Comparison of ENCODE assay signal across 1 cellular context in the genomic region with DNA sequence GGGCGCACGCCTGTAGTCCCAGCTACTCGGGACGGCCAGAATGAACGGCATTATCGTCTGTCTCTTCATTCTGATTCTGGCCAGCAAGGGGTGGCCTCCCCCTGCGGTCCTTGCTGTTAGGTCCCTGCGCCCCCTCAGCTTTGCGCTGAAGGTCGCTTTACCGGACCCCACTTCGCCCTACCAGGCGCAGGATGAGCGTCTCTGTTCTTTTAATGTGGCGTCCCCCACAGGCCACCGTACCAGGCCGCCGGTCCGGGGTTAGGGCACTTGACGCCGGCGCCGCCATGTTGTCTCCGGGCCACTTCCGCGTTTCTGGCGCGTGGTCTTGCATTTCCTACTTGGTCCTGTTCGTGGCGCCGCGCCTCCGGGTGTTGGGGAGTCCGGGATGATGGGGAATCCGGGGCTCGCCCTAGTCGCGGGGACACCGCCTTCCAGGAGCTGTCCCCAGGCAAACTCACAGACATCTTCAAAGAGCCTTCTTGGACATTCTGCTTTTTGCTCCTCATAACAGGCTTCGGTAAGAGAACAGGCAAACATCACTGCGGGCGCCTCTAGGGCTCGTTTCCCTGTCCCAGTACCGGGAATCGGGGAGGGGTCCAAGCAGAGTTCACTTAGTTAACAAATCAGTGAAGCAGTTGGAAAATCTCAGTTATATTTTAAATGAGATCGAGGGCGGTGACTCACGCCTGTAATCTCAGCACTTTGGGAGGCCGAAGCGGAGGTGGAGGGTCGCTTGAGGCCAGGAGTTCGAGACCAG.
TF ChIP-seq lines count a peak whose summit lies in the region.

No MANE protein-coding gene starts in this region.

TF ChIP-seq in HepG2, 621 proteins besides CTCF, POLR2A, EP300 and RAD21 (continued from another document and continues in another):
- TF ChIP-seq, protein P1, sequence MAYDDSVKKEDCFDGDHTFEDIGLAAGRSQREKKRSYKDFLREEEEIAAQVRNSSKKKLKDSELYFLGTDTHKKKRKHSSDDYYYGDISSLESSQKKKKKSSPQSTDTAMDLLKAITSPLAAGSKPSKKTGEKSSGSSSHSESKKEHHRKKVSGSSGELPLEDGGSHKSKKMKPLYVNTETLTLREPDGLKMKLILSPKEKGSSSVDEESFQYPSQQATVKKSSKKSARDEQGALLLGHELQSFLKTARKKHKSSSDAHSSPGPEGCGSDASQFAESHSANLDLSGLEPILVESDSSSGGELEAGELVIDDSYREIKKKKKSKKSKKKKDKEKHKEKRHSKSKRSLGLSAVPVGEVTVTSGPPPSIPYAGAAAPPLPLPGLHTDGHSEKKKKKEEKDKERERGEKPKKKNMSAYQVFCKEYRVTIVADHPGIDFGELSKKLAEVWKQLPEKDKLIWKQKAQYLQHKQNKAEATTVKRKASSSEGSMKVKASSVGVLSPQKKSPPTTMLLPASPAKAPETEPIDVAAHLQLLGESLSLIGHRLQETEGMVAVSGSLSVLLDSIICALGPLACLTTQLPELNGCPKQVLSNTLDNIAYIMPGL (CRISPR knock-in tag; IDR thresholded peaks at IDR 0.05; ENCODE audit: borderline replicate concordance in 1 of 2, low read depth in 1 of 2) = peak; percentile 92 to 95
- TF ChIP-seq NCOA5 (CRISPR knock-in tag; IDR thresholded peaks at IDR 0.05) = no peak
- TF ChIP-seq HNRNPUL1 (IDR thresholded peaks at IDR 0.05; ENCODE audit: low read depth, low read length) = no peak
- TF ChIP-seq SKI (IDR thresholded peaks at IDR 0.05; ENCODE audit: partially characterized antibody) = no peak
- TF ChIP-seq ZNF44 (CRISPR knock-in tag; IDR thresholded peaks at IDR 0.05) = no peak
- TF ChIP-seq ZSCAN30 (CRISPR knock-in tag; IDR thresholded peaks at IDR 0.05) = no peak
- TF ChIP-seq, protein P2, sequence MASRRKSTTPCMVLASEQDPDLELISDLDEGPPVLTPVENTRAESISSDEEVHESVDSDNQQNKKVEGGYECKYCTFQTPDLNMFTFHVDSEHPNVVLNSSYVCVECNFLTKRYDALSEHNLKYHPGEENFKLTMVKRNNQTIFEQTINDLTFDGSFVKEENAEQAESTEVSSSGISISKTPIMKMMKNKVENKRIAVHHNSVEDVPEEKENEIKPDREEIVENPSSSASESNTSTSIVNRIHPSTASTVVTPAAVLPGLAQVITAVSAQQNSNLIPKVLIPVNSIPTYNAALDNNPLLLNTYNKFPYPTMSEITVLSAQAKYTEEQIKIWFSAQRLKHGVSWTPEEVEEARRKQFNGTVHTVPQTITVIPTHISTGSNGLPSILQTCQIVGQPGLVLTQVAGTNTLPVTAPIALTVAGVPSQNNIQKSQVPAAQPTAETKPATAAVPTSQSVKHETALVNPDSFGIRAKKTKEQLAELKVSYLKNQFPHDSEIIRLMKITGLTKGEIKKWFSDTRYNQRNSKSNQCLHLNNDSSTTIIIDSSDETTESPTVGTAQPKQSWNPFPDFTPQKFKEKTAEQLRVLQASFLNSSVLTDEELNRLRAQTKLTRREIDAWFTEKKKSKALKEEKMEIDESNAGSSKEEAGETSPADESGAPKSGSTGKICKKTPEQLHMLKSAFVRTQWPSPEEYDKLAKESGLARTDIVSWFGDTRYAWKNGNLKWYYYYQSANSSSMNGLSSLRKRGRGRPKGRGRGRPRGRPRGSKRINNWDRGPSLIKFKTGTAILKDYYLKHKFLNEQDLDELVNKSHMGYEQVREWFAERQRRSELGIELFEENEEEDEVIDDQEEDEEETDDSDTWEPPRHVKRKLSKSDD (CRISPR knock-in tag; IDR thresholded peaks at IDR 0.05; ENCODE audit: low read depth) = peak; percentile 69
- TF ChIP-seq RBFOX2 (IDR thresholded peaks at IDR 0.05; ENCODE audit: low read depth, low read length) = peak; percentile 76
- TF ChIP-seq ZNF235 (CRISPR knock-in tag; IDR thresholded peaks at IDR 0.05; ENCODE audit: borderline replicate concordance) = no peak
- TF ChIP-seq RFXANK (CRISPR knock-in tag; IDR thresholded peaks at IDR 0.05) = 0 out of 2 replicates have a peak, but pooled peaks have one; percentile 53
- TF ChIP-seq, protein P3, sequence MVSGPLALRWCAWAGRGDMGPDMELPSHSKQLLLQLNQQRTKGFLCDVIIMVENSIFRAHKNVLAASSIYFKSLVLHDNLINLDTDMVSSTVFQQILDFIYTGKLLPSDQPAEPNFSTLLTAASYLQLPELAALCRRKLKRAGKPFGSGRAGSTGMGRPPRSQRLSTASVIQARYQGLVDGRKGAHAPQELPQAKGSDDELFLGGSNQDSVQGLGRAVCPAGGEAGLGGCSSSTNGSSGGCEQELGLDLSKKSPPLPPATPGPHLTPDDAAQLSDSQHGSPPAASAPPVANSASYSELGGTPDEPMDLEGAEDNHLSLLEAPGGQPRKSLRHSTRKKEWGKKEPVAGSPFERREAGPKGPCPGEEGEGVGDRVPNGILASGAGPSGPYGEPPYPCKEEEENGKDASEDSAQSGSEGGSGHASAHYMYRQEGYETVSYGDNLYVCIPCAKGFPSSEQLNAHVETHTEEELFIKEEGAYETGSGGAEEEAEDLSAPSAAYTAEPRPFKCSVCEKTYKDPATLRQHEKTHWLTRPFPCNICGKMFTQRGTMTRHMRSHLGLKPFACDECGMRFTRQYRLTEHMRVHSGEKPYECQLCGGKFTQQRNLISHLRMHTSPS (CRISPR knock-in tag; IDR thresholded peaks at IDR 0.05; ENCODE audit: low read depth) = no peak
- TF ChIP-seq ZNF562 (CRISPR knock-in tag; IDR thresholded peaks at IDR 0.05; ENCODE audit: borderline replicate concordance) = no peak
- 0 out of 2 replicates have a peak, but pooled peaks have one; percentile 52 for TF ChIP-seq RXRB (CRISPR knock-in tag; IDR thresholded peaks at IDR 0.05; ENCODE audit: borderline replicate concordance)
- no peak for TF ChIP-seq ZNF713 (CRISPR knock-in tag; IDR thresholded peaks at IDR 0.05)
- TF ChIP-seq ZFP36 (IDR thresholded peaks at IDR 0.05; ENCODE audit: borderline replicate concordance, low read depth, low read length, partially characterized antibody) = no peak
- TF ChIP-seq ZNF138 (CRISPR knock-in tag; IDR thresholded peaks at IDR 0.05; ENCODE audit: low read depth) = no peak
- TF ChIP-seq ATF7 (IDR thresholded peaks at IDR 0.05) = no peak
- TF ChIP-seq ATF7 (CRISPR knock-in tag; IDR thresholded peaks at IDR 0.05) = no peak
- no peak for TF ChIP-seq ZNF737 (CRISPR knock-in tag; IDR thresholded peaks at IDR 0.05; ENCODE audit: borderline replicate concordance)
- no peak for TF ChIP-seq ZNF703 (CRISPR knock-in tag; IDR thresholded peaks at IDR 0.05; ENCODE audit: borderline replicate concordance)
- peak; percentile 88 for TF ChIP-seq GATAD1 (CRISPR knock-in tag; IDR thresholded peaks at IDR 0.05)
- TF ChIP-seq ZNF598 (CRISPR knock-in tag; IDR thresholded peaks at IDR 0.05; ENCODE audit: borderline replicate concordance) = peak; percentile 48; the same call in 1 of the 2 replicates
- TF ChIP-seq ZNF343 (CRISPR knock-in tag; IDR thresholded peaks at IDR 0.05) = no peak
- peak; percentile 92 for TF ChIP-seq THAP11 (CRISPR knock-in tag; IDR thresholded peaks at IDR 0.05)
- TF ChIP-seq, protein P4, sequence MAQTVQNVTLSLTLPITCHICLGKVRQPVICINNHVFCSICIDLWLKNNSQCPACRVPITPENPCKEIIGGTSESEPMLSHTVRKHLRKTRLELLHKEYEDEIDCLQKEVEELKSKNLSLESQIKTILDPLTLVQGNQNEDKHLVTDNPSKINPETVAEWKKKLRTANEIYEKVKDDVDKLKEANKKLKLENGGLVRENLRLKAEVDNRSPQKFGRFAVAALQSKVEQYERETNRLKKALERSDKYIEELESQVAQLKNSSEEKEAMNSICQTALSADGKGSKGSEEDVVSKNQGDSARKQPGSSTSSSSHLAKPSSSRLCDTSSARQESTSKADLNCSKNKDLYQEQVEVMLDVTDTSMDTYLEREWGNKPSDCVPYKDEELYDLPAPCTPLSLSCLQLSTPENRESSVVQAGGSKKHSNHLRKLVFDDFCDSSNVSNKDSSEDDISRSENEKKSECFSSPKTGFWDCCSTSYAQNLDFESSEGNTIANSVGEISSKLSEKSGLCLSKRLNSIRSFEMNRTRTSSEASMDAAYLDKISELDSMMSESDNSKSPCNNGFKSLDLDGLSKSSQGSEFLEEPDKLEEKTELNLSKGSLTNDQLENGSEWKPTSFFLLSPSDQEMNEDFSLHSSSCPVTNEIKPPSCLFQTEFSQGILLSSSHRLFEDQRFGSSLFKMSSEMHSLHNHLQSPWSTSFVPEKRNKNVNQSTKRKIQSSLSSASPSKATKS (CRISPR knock-in tag; IDR thresholded peaks at IDR 0.05) = no peak
- 0 out of 2 replicates have a peak, but pooled peaks have one; percentile 54 for TF ChIP-seq ZNF614 (CRISPR knock-in tag; IDR thresholded peaks at IDR 0.05; ENCODE audit: borderline replicate concordance)
- no peak for TF ChIP-seq MATR3 (CRISPR knock-in tag; IDR thresholded peaks at IDR 0.05)
- TF ChIP-seq RARG (CRISPR knock-in tag; IDR thresholded peaks at IDR 0.05; ENCODE audit: low read depth) = no peak
- TF ChIP-seq, protein P5, sequence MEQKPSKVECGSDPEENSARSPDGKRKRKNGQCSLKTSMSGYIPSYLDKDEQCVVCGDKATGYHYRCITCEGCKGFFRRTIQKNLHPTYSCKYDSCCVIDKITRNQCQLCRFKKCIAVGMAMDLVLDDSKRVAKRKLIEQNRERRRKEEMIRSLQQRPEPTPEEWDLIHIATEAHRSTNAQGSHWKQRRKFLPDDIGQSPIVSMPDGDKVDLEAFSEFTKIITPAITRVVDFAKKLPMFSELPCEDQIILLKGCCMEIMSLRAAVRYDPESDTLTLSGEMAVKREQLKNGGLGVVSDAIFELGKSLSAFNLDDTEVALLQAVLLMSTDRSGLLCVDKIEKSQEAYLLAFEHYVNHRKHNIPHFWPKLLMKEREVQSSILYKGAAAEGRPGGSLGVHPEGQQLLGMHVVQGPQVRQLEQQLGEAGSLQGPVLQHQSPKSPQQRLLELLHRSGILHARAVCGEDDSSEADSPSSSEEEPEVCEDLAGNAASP (CRISPR knock-in tag; IDR thresholded peaks at IDR 0.05; ENCODE audit: borderline replicate concordance) = peak; percentile 65
- TF ChIP-seq TOE1 (CRISPR knock-in tag; IDR thresholded peaks at IDR 0.05) = no peak
- peak; percentile 56; the same call in 1 of the 2 replicates for TF ChIP-seq SP4 (CRISPR knock-in tag; IDR thresholded peaks at IDR 0.05)
- TF ChIP-seq ARNT2 (CRISPR knock-in tag; IDR thresholded peaks at IDR 0.05; ENCODE audit: low read depth) = no peak
- TF ChIP-seq ZNF558 (CRISPR knock-in tag; IDR thresholded peaks at IDR 0.05; ENCODE audit: borderline replicate concordance) = no peak
- no peak for TF ChIP-seq TP53 (CRISPR knock-in tag; conservative IDR thresholded peaks at IDR 0.05)
- no peak for TF ChIP-seq ZNF550 (CRISPR knock-in tag; IDR thresholded peaks at IDR 0.05; ENCODE audit: borderline replicate concordance)
- no peak for TF ChIP-seq ZNF260 (CRISPR knock-in tag; IDR thresholded peaks at IDR 0.05; ENCODE audit: borderline replicate concordance, low read depth)
- TF ChIP-seq ZNF354B (CRISPR knock-in tag; IDR thresholded peaks at IDR 0.05) = no peak
- TF ChIP-seq, protein P6, sequence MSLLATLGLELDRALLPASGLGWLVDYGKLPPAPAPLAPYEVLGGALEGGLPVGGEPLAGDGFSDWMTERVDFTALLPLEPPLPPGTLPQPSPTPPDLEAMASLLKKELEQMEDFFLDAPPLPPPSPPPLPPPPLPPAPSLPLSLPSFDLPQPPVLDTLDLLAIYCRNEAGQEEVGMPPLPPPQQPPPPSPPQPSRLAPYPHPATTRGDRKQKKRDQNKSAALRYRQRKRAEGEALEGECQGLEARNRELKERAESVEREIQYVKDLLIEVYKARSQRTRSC (CRISPR knock-in tag; IDR thresholded peaks at IDR 0.05; ENCODE audit: low read depth) = no peak
- no peak for TF ChIP-seq SIN3A (IDR thresholded peaks at IDR 0.05; ENCODE audit: borderline replicate concordance, low read depth, low read length)
- TF ChIP-seq ZNF792 (CRISPR knock-in tag; IDR thresholded peaks at IDR 0.05) = 0 out of 2 replicates have a peak, but pooled peaks have one; percentile 39
- TF ChIP-seq, protein P7, sequence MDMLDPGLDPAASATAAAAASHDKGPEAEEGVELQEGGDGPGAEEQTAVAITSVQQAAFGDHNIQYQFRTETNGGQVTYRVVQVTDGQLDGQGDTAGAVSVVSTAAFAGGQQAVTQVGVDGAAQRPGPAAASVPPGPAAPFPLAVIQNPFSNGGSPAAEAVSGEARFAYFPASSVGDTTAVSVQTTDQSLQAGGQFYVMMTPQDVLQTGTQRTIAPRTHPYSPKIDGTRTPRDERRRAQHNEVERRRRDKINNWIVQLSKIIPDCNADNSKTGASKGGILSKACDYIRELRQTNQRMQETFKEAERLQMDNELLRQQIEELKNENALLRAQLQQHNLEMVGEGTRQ (IDR thresholded peaks at IDR 0.05; ENCODE audit: low read depth, low read length) = no peak
- TF ChIP-seq, protein P7 (CRISPR knock-in tag; IDR thresholded peaks at IDR 0.05; ENCODE audit: borderline replicate concordance) = no peak; the same call in 1 of the 2 replicates
- peak; percentile 75; the same call in 1 of the 2 replicates for TF ChIP-seq IRF2 (CRISPR knock-in tag; IDR thresholded peaks at IDR 0.05)
- TF ChIP-seq GLI4 (CRISPR knock-in tag; IDR thresholded peaks at IDR 0.05; ENCODE audit: borderline replicate concordance) = no peak
- 0 out of 2 replicates have a peak, but pooled peaks have one; percentile 30 for TF ChIP-seq ZSCAN20 (CRISPR knock-in tag; IDR thresholded peaks at IDR 0.05; ENCODE audit: borderline replicate concordance)
- TF ChIP-seq KMT2B (CRISPR knock-in tag; IDR thresholded peaks at IDR 0.05) = peak; percentile 90
- peak; percentile 50; the same call in 1 of the 2 replicates for TF ChIP-seq ZNF225 (CRISPR knock-in tag; IDR thresholded peaks at IDR 0.05)
- TF ChIP-seq XBP1 (CRISPR knock-in tag; IDR thresholded peaks at IDR 0.05) = no peak
- no peak for TF ChIP-seq MEF2D (CRISPR knock-in tag; IDR thresholded peaks at IDR 0.05)
- no peak for TF ChIP-seq GZF1 (CRISPR knock-in tag; IDR thresholded peaks at IDR 0.05)
- no peak; the same call in 1 of the 2 replicates for TF ChIP-seq SMC3 (IDR thresholded peaks at IDR 0.05; ENCODE audit: low read length)
- no peak for TF ChIP-seq FIP1L1 (IDR thresholded peaks at IDR 0.05; ENCODE audit: borderline replicate concordance, insufficient read depth, low read depth, low read length)
- TF ChIP-seq, protein P8, sequence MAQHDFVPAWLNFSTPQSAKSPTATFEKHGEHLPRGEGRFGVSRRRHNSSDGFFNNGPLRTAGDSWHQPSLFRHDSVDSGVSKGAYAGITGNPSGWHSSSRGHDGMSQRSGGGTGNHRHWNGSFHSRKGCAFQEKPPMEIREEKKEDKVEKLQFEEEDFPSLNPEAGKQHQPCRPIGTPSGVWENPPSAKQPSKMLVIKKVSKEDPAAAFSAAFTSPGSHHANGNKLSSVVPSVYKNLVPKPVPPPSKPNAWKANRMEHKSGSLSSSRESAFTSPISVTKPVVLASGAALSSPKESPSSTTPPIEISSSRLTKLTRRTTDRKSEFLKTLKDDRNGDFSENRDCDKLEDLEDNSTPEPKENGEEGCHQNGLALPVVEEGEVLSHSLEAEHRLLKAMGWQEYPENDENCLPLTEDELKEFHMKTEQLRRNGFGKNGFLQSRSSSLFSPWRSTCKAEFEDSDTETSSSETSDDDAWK (CRISPR knock-in tag; IDR thresholded peaks at IDR 0.05) = no peak
- peak; percentile 34; the same call in 1 of the 2 replicates for TF ChIP-seq ZNF564 (CRISPR knock-in tag; IDR thresholded peaks at IDR 0.05)
